11 cellular contexts compared by ENCODE assay signal in genomic region chr13:99258946-99259345, GRCh38. TPM values are rescaled to one million over a fixed set of nuclear protein-coding genes. Genes with fewer than 3 reads are reported as not detected.
DNase-seq lines count a peak whose midpoint lies in the region; ATAC-seq lines count a peak whose summit lies in the region.
"Had no signal": no experiment of that assay in that cellular context is flagged by ENCODE, and none has a peak within 500 bp of the region (broad histone marks: within the 10 kb centered on the region; RNA-seq: fewer than 3 reads in every experiment).

No MANE protein-coding gene starts in this region.

- peaks cover 24% of the 10 kb centered on the region for H3K36me3 ChIP-seq in Karpas-422 (ENCODE audit: insufficient read depth, low read length)

- no peaks in the 10 kb centered on the region for H3K9me3 ChIP-seq in Karpas-422 (ENCODE audit: low read length)

- H3K4me2 ChIP-seq in Karpas-422 (ENCODE audit: low read depth, low read length, poor library complexity, severe bottlenecking): peak overlapping the region; percentile 91

- peak overlapping the region; percentile 92 to 98 (median 98) for H3K27ac Mint-ChIP-seq in immature natural killer cell

- H3K4me1 Mint-ChIP-seq in immature natural killer cell: peaks cover 60 to 79% of the 10 kb centered on the region in 2 donors

- H3K9me3 Mint-ChIP-seq in immature natural killer cell: no peaks in the 10 kb centered on the region

- H3K36me3 Mint-ChIP-seq in immature natural killer cell: peaks cover 12 to 24% (median 14%) of the 10 kb centered on the region in 3 donors

- H3K4me3 ChIP-seq in Karpas-422 (ENCODE audit: low read length): peak overlapping the region; percentile 78

- peaks cover 80% of the 10 kb centered on the region for H3K79me2 ChIP-seq in Karpas-422 (ENCODE audit: low read length)
- H3K79me2 ChIP-seq: parathyroid adenoma had no signal

- peaks cover 15% of the 10 kb centered on the region for H4K20me1 ChIP-seq in Karpas-422 (ENCODE audit: insufficient read depth, low read depth, low read length)

- DNase-seq in Karpas-422: peak; percentile 97
- DNase-seq in immature natural killer cell: peak; percentile 43 to 51 (median 44)
- no peak for DNase-seq in NCI-H2196 (lab: John Stamatoyannopoulos, UW; ENCODE audit: unreplicated experiment)
- no peak for DNase-seq in substantia nigra (lab: John Stamatoyannopoulos, UW)
- no peak for DNase-seq in foreskin melanocyte
- DNase-seq: NCI-H1694 treated with DMSO at 0.1 percent for 48 hours had no signal

- peak overlapping the region; percentile 91 to 98 (median 93) for H3K4me3 Mint-ChIP-seq in immature natural killer cell

- no peak overlapping the region for H2AFZ ChIP-seq in Karpas-422 (ENCODE audit: low read length)
- H2AFZ ChIP-seq: parathyroid adenoma had no signal

- peak; percentile 53 for ATAC-seq in GM18861 (IDR thresholded peaks at IDR 0.05; ENCODE audit: unreplicated experiment)
- peak; percentile 65 for ATAC-seq in GM21723 (IDR thresholded peaks at IDR 0.05; ENCODE audit: unreplicated experiment)
- ATAC-seq in HG02970 (IDR thresholded peaks at IDR 0.05; ENCODE audit: low FRiP score, unreplicated experiment): no peak

- no peaks in the 10 kb centered on the region for H3K27me3 ChIP-seq in Karpas-422 (ENCODE audit: low read length)

- no peaks in the 10 kb centered on the region for H3K9me2 ChIP-seq in Karpas-422 (replicated peaks; ENCODE audit: insufficient read depth, low read length)

- peaks cover 83% of the 10 kb centered on the region for H3K4me1 ChIP-seq in Karpas-422 (ENCODE audit: low read length)
- H3K4me1 ChIP-seq: parathyroid adenoma had no signal

- H3K27ac ChIP-seq in Karpas-422 (ENCODE audit: low read length) (peak overlapping the region; percentile 98), substantia nigra (ENCODE audit: low read depth, low read length, poor library complexity, severe bottlenecking) (no peak overlapping the region)
- H3K27ac ChIP-seq: parathyroid adenoma had no signal

- peaks cover 0 to 2% (median 0%) of the 10 kb centered on the region in 3 donors for H3K27me3 Mint-ChIP-seq in immature natural killer cell (ENCODE audit: low read depth in 3 of 3)

- peak overlapping the region; percentile 73 for H3K9ac ChIP-seq in Karpas-422 (ENCODE audit: low read length)
- H3K9ac ChIP-seq: parathyroid adenoma had no signal

RNA-seq across cellular contexts. Expression of gene GPR18, which starts 0.8 kb away (rescaled TPM):
- 45.4 and 126 TPM in 2 replicates for total RNA-seq in Karpas-422 (2014; rRNA removed; shearing (Covaris generic); ENCODE audit: low replicate concordance)
- polyA plus RNA-seq in immature natural killer cell: 10 to 100 TPM; 10.1 to 30.0 (median 21.1) TPM
- total RNA-seq: temporal lobe had no signal

RNA-seq across cellular contexts. Expression of gene GPR183, which starts 48.3 kb away (rescaled TPM):
- 0.11 TPM in 1 of 2 replicates, not detected in the other for total RNA-seq in Karpas-422 (2014; rRNA removed; shearing (Covaris generic); ENCODE audit: low replicate concordance)
- polyA plus RNA-seq in immature natural killer cell: 100 to 1,000 TPM in 1 of 3 donors, 10 to 100 TPM in 2; 63.2 to 154 (median 87.1) TPM

RNA-seq across cellular contexts. Expression of gene UBAC2, which starts 58.3 kb away (rescaled TPM):
- 50.6 and 58.3 TPM in 2 replicates for total RNA-seq in Karpas-422 (2014; rRNA removed; shearing (Covaris generic); ENCODE audit: low replicate concordance)
- 100 to 1,000 TPM; 114 to 130 (median 115) TPM for polyA plus RNA-seq in immature natural killer cell

Comparison
In these comparisons a context has a peak if more than half of its experiments do, and no peak if none do; other contexts are left out.
1. DNase-seq: peak in Karpas-422 (single experiment) and immature natural killer cell (3 of 3); none in NCI-H2196 (single experiment), substantia nigra (0 of 49) and foreskin melanocyte (single experiment).